Comparison of ENCODE assay signal across 26 cellular contexts in the genomic region with DNA sequence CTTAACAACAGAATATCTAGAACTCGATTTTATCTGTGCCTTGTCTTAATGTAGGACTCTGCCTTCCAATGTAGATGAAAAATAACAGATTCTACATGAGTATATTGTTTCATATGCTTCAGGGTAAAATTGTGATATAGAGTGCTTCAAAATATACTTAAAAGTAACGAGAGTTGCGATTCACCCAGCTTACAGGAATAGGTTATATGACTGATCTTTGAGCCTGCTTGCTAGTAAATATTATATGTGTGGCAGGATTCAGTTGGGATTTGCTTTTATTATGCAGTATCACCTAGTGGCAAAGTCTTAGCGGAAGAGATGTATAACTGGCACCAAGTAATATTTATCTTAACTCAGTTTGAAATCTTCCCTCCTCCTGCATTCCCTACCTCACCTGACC.
"Had no signal": no experiment of that assay in that cellular context is flagged by ENCODE, and none has a peak within 500 bp of the region (broad histone marks: within the 10 kb centered on the region; RNA-seq: fewer than 3 reads in every experiment).

No MANE protein-coding gene starts in this region.

- H3K4me3 ChIP-seq: esophagus muscularis mucosa, gastroesophageal sphincter, heart left ventricle, hepatocyte, left lung, neural progenitor cell, psoas muscle, sigmoid colon, stomach, thyroid gland had no signal

- H3K27me3 Mint-ChIP-seq: naive thymus-derived CD4-positive, alpha-beta T cell had no signal

- FAIRE-seq: kidney had no signal

- H3K36me3 Mint-ChIP-seq: naive thymus-derived CD4-positive, alpha-beta T cell; neural progenitor cell; stimulated activated effector memory CD8-positive, alpha-beta T cell treated with anti-CD3 and anti-CD28 coated beads, Interleukin-12 subunit alpha, Interleukin-12 subunit beta, amount 100 ng/mL, for 72 hours had no signal

- H3K9ac ChIP-seq: neural progenitor cell had no signal

- DNase-seq: cerebellar nuclear complex; cortex of kidney; foreskin keratinocyte; heart left ventricle; kidney; left cardiac atrium; left lung; mesenchymal stem cell; midbrain; naive thymus-derived CD4-positive, alpha-beta T cell; nucleus accumbens; psoas muscle; right cardiac atrium; sigmoid colon; stimulated activated CD4-positive, alpha-beta T cell treated with anti-CD3 and anti-CD28 coated beads, Interleukin-2, amount 100 ng/mL, for 24 hours; stimulated activated CD4-positive, alpha-beta T cell treated with anti-CD3 and anti-CD28 coated beads, Interleukin-4, amount 100 ng/mL, for 24 hours; stimulated activated naive CD4-positive, alpha-beta T cell treated with Interleukin-2 at 50 U/mL for 16 hours; stomach; thyroid gland; trophoblast cell had no signal

- H3K79me2 ChIP-seq: hepatocyte had no signal

- ATAC-seq: foreskin keratinocyte; gastroesophageal sphincter; heart left ventricle; left cardiac atrium; left lung; naive thymus-derived CD4-positive, alpha-beta T cell; psoas muscle; right cardiac atrium; stimulated activated effector memory CD8-positive, alpha-beta T cell treated with anti-CD3 and anti-CD28 coated beads, Interleukin-12 subunit alpha, Interleukin-12 subunit beta, amount 100 ng/mL, for 72 hours had no signal

- H2AFZ ChIP-seq: hepatocyte, neural progenitor cell had no signal

- H3K4me1 ChIP-seq: psoas muscle had no signal

- H3K4me2 ChIP-seq: hepatocyte, neural progenitor cell had no signal

- H3K27me3 ChIP-seq: esophagus muscularis mucosa, foreskin keratinocyte, gastroesophageal sphincter, heart left ventricle, left lung, neural progenitor cell, sigmoid colon, stomach, thyroid gland had no signal

- H3K4me3 Mint-ChIP-seq: naive thymus-derived CD4-positive, alpha-beta T cell; nephron; neural progenitor cell; stimulated activated effector memory CD8-positive, alpha-beta T cell treated with anti-CD3 and anti-CD28 coated beads, Interleukin-12 subunit alpha, Interleukin-12 subunit beta, amount 100 ng/mL, for 72 hours had no signal

- H3K4me1 Mint-ChIP-seq: naive thymus-derived CD4-positive, alpha-beta T cell; nephron; stimulated activated effector memory CD8-positive, alpha-beta T cell treated with anti-CD3 and anti-CD28 coated beads, Interleukin-12 subunit alpha, Interleukin-12 subunit beta, amount 100 ng/mL, for 72 hours had no signal

- H3K27ac ChIP-seq: esophagus muscularis mucosa, foreskin keratinocyte, gastroesophageal sphincter, heart left ventricle, hepatocyte, left lung, psoas muscle, sigmoid colon, stomach, thyroid gland had no signal

- H3K27ac Mint-ChIP-seq: naive thymus-derived CD4-positive, alpha-beta T cell; nephron; neural progenitor cell; stimulated activated effector memory CD8-positive, alpha-beta T cell treated with anti-CD3 and anti-CD28 coated beads, Interleukin-12 subunit alpha, Interleukin-12 subunit beta, amount 100 ng/mL, for 72 hours had no signal

- H3K9me3 ChIP-seq: esophagus muscularis mucosa, gastroesophageal sphincter, heart left ventricle, left lung, psoas muscle, sigmoid colon, stomach, thyroid gland had no signal

- H3K36me3 ChIP-seq: esophagus muscularis mucosa, gastroesophageal sphincter, heart left ventricle, left lung, neural progenitor cell, sigmoid colon, stomach, thyroid gland had no signal

- H3K9me3 Mint-ChIP-seq: nephron had no signal
